8 cellular contexts compared by ENCODE assay signal in the genomic region with DNA sequence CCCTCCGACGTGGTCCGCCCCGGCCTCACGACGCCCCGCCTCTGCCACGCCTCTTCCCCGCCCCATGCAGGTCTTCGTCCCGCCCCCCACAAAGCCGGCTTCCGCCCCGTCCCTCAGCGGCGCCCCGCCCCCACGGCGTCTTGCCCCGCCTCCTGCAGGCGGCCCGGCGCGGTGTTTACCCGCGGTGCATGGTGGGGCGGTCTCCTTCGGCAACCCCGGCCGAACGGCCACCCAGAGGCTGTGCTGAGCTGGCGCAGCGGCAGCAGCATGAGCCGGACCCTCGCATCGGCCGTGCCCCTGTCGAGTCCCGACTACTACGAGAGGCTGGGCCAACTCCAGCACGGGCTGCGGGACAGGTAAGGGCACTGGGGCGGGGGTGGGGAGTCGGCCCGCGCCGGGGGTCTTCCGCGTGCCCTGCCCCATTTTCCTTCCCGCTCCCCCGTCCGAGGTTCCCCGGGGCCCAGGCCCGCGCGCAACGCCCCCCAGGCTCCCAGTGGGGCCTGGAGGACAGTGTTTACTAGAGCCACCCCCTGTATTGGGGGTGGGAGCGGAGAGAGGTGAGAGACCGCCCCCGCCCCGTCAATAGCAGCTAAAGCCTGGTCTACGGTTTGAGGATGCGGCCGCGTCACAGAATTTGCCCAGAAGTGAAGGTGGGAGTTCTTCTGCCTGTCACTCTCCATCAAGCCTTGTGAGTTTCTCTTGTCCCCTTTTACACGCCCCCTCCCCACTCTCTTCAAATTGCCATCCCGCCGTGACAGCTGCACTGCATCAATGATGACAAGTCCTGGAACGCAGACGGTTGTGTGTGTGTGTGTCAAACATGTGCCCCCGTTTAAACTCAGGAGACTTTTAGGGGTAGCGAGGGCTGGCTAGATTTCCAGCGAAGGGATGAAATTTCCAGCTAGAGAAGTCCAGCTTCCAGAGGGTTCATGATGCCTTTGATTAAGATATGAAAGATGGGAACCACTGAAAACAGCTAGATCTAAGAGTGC. TPM values are rescaled to one million over a fixed set of nuclear protein-coding genes. Genes with fewer than 3 reads are reported as not detected.
DNase-seq lines count a peak whose midpoint lies in the region; ATAC-seq and TF ChIP-seq lines count a peak whose summit lies in the region.

A gene with protein sequence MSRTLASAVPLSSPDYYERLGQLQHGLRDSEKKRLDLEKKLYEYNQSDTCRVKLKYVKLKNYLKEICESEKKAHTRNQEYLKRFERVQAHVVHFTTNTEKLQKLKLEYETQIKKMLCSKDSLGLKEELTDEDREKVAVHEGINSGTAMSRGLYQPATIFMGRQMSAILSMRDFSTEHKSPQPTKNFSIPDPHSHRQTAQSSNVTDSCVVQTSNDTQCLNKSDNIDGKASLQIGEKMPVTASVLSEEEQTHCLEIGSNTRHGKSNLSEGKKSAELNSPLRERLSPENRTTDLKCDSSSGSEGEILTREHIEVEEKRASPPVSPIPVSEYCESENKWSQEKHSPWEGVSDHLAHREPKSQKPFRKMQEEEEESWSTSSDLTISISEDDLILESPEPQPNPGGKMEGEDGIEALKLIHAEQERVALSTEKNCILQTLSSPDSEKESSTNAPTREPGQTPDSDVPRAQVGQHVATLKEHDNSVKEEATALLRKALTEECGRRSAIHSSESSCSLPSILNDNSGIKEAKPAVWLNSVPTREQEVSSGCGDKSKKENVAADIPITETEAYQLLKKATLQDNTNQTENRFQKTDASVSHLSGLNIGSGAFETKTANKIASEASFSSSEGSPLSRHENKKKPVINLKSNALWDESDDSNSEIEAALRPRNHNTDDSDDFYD (plus strand): TSS at position 234 of the 992 bp plus-strand sequence. CDS start 34 bp downstream, at position 268.

- H3K27me3 ChIP-seq in IMR-90 (ENCODE audit: control insufficient read depth, insufficient read depth, low read length) (no peaks in the 10 kb centered on the region), mucosa of stomach (ENCODE audit: control insufficient read depth, insufficient read depth, low read length) (no peaks in the 10 kb centered on the region)

- CTCF ChIA-PET in IMR-90 (lab: Yijun Ruan, JAX) (interaction anchor here (1.2 to 1.3 kb wide), 4 partner anchors 11 to 265 kb away, joined by 3 to 5 read pairs (median 4); no protein-coding TSS in a partner anchor), OCI-LY7 (lab: Charles Lee; ENCODE audit: unreplicated experiment) (interaction anchor here (1.0 kb wide), 1 partner anchor 24 kb away, joined by 4 read pairs; no protein-coding TSS in a partner anchor)

- peak within 1 kb of the TSS; percentile 79; the same call in 1 of the 2 replicates for H3K56ac ChIP-seq in IMR-90 (ENCODE audit: extremely low read depth, insufficient read depth, low read length)

- ATAC-seq in GM21528 (IDR thresholded peaks at IDR 0.05; ENCODE audit: low FRiP score, unreplicated experiment) (peak; percentile 97), IMR-90 (ENCODE audit: low read depth) (peak; percentile 99)

- POLR2A ChIA-PET in IMR-90 (lab: Charles Lee; ENCODE audit: unreplicated experiment): no interaction called here
- POLR2A ChIA-PET in OCI-LY7 (lab: Charles Lee): interaction anchor here (0.5 to 1.8 kb wide), 4 partner anchors 8 to 1111 kb away, joined by 3 to 6 read pairs (median 4); no protein-coding TSS in a partner anchor

- H2BK15ac ChIP-seq in IMR-90 (ENCODE audit: low read depth, low read length): no peak within 1 kb of the TSS; the same call in 2 of the 3 replicates

- H2AFZ ChIP-seq in IMR-90 (replicated peaks; ENCODE audit: low read length, poor library complexity) (peak within 1 kb of the TSS; percentile 93), OCI-LY7 (ENCODE audit: low read length) (peak within 1 kb of the TSS; percentile 100)

- in situ Hi-C loops in IMR-90 (cut with MboI; ENCODE audit: low sequenced_read_pairs): no loop called here

- H3K79me1 ChIP-seq in IMR-90 (ENCODE audit: low read depth in 1 of 2, low read length in 2 of 2): peaks cover 7 to 9% of the 10 kb centered on the region in 2 experiments; a peak in 3 of 4 replicates

- H2BK120ac ChIP-seq in IMR-90 (ENCODE audit: low read depth, low read length): peak within 1 kb of the TSS; percentile 44; the same call in 1 of the 2 replicates

- peak; percentile 90 for TF ChIP-seq POLR2A in IMR-90 (IDR thresholded peaks at IDR 0.05; ENCODE audit: low read depth, low read length)

- BruUV-seq in IMR-90 (replicated peaks; lab: Mats Ljungman, UMichigan) (no TSS peak), OCI-LY7 (replicated peaks; lab: Mats Ljungman, UMichigan) (no TSS peak)

- dilution Hi-C loops in IMR-90 (cut with HindIII; ENCODE audit: low sequenced_read_pairs, unreplicated experiment): no loop called here

- TF ChIP-seq CTCF in IMR-90 (conservative IDR thresholded peaks at IDR 0.05; ENCODE audit: low read depth, low read length) (peak; percentile 32; the same call in 1 of the 2 replicates), OCI-LY7 (conservative IDR thresholded peaks at IDR 0.05; ENCODE audit: low read length) (peak; percentile 35)

- H2BK20ac ChIP-seq in IMR-90 (ENCODE audit: low read depth, low read length): no peak within 1 kb of the TSS

- H3K4me1 ChIP-seq in IMR-90 (ENCODE audit: control insufficient read depth, insufficient read depth, low read length): no peaks in the 10 kb centered on the region
- peaks cover 20% of the 10 kb centered on the region for H3K4me1 ChIP-seq in OCI-LY7 (ENCODE audit: insufficient read depth, low read length, poor library complexity, severe bottlenecking)
- peaks cover 7% of the 10 kb centered on the region for H3K4me1 ChIP-seq in mucosa of stomach (ENCODE audit: control insufficient read depth, insufficient read depth, low read length)

- peak within 1 kb of the TSS; percentile 14 for H4K5ac ChIP-seq in IMR-90 (ENCODE audit: low read depth, low read length)

- H4K91ac ChIP-seq in IMR-90 (ENCODE audit: insufficient read depth, low read depth, low read length): no peak within 1 kb of the TSS

- H3K27ac ChIP-seq in IMR-90 (ENCODE audit: insufficient read depth, low read length): peak within 1 kb of the TSS; percentile 65
- H3K27ac ChIP-seq in OCI-LY7 (ENCODE audit: low read depth, low read length, poor library complexity, severe bottlenecking): peak within 1 kb of the TSS; percentile 75
- H3K27ac ChIP-seq in epithelial cell of prostate: peak within 1 kb of the TSS; percentile 6

- no peak within 1 kb of the TSS; the same call in 1 of the 2 replicates for H2AK5ac ChIP-seq in IMR-90 (ENCODE audit: low read depth, low read length)

- peak within 1 kb of the TSS; percentile 73 for H3K9ac ChIP-seq in IMR-90 (ENCODE audit: low read depth, low read length)
- peak within 1 kb of the TSS; percentile 89 for H3K9ac ChIP-seq in mucosa of stomach (ENCODE audit: low read length)

- peak within 1 kb of the TSS; percentile 43 for H2BK5ac ChIP-seq in IMR-90 (ENCODE audit: low read depth, low read length, poor library complexity, severe bottlenecking)

- no peaks in the 10 kb centered on the region; the same call in 1 of the 2 replicates for H3K36me3 ChIP-seq in IMR-90 (ENCODE audit: control insufficient read depth, insufficient read depth, low read length)
- no peaks in the 10 kb centered on the region for H3K36me3 ChIP-seq in OCI-LY7 (ENCODE audit: insufficient read depth, low read length)
- no peaks in the 10 kb centered on the region for H3K36me3 ChIP-seq in mucosa of stomach (ENCODE audit: control insufficient read depth, insufficient read depth, low read length)

- H3K4me2 ChIP-seq in IMR-90 (ENCODE audit: low read depth, low read length): peak within 1 kb of the TSS; percentile 98
- H3K4me2 ChIP-seq in OCI-LY7 (ENCODE audit: low read length): peak within 1 kb of the TSS; percentile 94

- intact Hi-C loops in IMR-90 (cut with micrococcal nuclease) (loop anchor here (2.0 to 10.0 kb wide), 4 partner anchors 56 to 261 kb away; a partner anchor contains a TSS), OCI-LY7 (cut with micrococcal nuclease; ENCODE audit: unreplicated experiment) (loop anchor here (5.0 to 10.0 kb wide), 2 partner anchors 79 to 179 kb away; a partner anchor contains a TSS)

- H3K14ac ChIP-seq in IMR-90 (replicated peaks; ENCODE audit: low read depth, low read length): peak within 1 kb of the TSS; percentile 73

- H3K9me3 ChIP-seq in IMR-90 (ENCODE audit: control insufficient read depth, insufficient read depth, low read length) (no peaks in the 10 kb centered on the region), OCI-LY7 (ENCODE audit: low read length) (no peaks in the 10 kb centered on the region), mucosa of stomach (ENCODE audit: control insufficient read depth, low read length) (no peaks in the 10 kb centered on the region)

- H3K4ac ChIP-seq in IMR-90 (ENCODE audit: low read depth, low read length): peak within 1 kb of the TSS; percentile 52

- H3K18ac ChIP-seq in IMR-90 (ENCODE audit: low read depth, low read length): peak within 1 kb of the TSS; percentile 3; the same call in 1 of the 2 replicates

- peaks cover 17% of the 10 kb centered on the region; the same call in 1 of the 2 replicates for H3K79me2 ChIP-seq in OCI-LY7 (ENCODE audit: insufficient read depth, low read depth, low read length)

- peaks cover 6% of the 10 kb centered on the region for H3K9me1 ChIP-seq in IMR-90 (ENCODE audit: insufficient read depth, low read length)

- 0 out of 2 replicates have a peak, but pooled peaks have one; percentile 18 for TF ChIP-seq RAD21 in IMR-90 (IDR thresholded peaks at IDR 0.05; ENCODE audit: low read length)

- H3K23ac ChIP-seq in IMR-90 (ENCODE audit: low read depth, low read length): peak within 1 kb of the TSS; percentile 77

- no CpG with 5 or more reads among the region's 73 CpGs for WGBS in IMR-90 (ENCODE audit: extremely low coverage in 2 of 2, insufficient read length in 1 of 2), 2 experiments

- no peaks in the 10 kb centered on the region for H4K20me1 ChIP-seq in IMR-90 (ENCODE audit: insufficient read depth, low read length)
- no peaks in the 10 kb centered on the region for H4K20me1 ChIP-seq in OCI-LY7 (ENCODE audit: insufficient read depth, low read length)

- H2AK9ac ChIP-seq in IMR-90 (replicated peaks; ENCODE audit: low read depth, low read length, poor library complexity): peak within 1 kb of the TSS; percentile 75

- H3K4me3 ChIP-seq in IMR-90 (ENCODE audit: insufficient read depth, low read depth, low read length) (peak within 1 kb of the TSS; percentile 65), OCI-LY7 (ENCODE audit: low read depth, low read length, poor library complexity, severe bottlenecking) (peak within 1 kb of the TSS; percentile 100), mucosa of stomach (ENCODE audit: low read length) (peak within 1 kb of the TSS; percentile 81)

- H4K8ac ChIP-seq in IMR-90 (ENCODE audit: low read depth in 2 of 2, low read length in 2 of 2): peak within 1 kb of the TSS; percentile 36 to 70; a peak in 2 of 4 replicates

- DNase-seq in DMS153 (lab: John Stamatoyannopoulos, UW) (peak; percentile 85), IMR-90 (peak; percentile 92), OCI-LY7 (ENCODE audit: low spot score) (peak; percentile 93), activated T-cell treated with anti-CD3 and anti-CD28 coated beads for 4 hours (peak; percentile 97), epithelial cell of prostate (ENCODE audit: low read depth, low spot score) (peak; percentile 66)
- peak; percentile 98 for DNase-seq in stimulated activated CD8-positive, alpha-beta memory T cell treated with anti-CD3 and anti-CD28 coated beads, Interleukin-7, amount 100 ng/mL, for 1 hour (ENCODE audit: low read depth in 2 of 2)

- no peaks in the 10 kb centered on the region for H3K9me2 ChIP-seq in OCI-LY7 (ENCODE audit: insufficient read depth, low read length)

RNA-seq across cellular contexts. Expression of the gene that starts here (rescaled TPM):
- 14.0 and 15.6 TPM in 2 replicates for total RNA-seq in IMR-90 (2012; rRNA removed)
- polyA plus RNA-seq in IMR-90 (2012; rRNA removed): 7.8 and 9.9 TPM in 2 replicates
- polyA plus RNA-seq in IMR-90 (2012; cell fraction: cytosol; rRNA removed): 6.5 and 12.2 TPM in 2 replicates
- polyA plus RNA-seq in IMR-90 (2012; cell fraction: nucleus; rRNA removed; ENCODE audit: low replicate concordance): 21.5 and 38.9 TPM in 2 replicates
- total RNA-seq in OCI-LY7 (2014; rRNA removed; shearing (Covaris generic)): 16.0 and 21.6 TPM in 2 replicates
- total RNA-seq in OCI-LY7 (2022): 23.7 and 34.1 TPM in 2 replicates

Comparison
In these comparisons a context has a peak if more than half of its experiments do, and no peak if none do; other contexts are left out.
1. Peak in every context shown above with its lines: DNase-seq, ATAC-seq, H3K4me3 ChIP-seq and H3K27ac ChIP-seq.
2. H3K27ac ChIP-seq: peak in every context shown above with its lines; median percentile 75 in OCI-LY7; 65 in IMR-90; 6 in epithelial cell of prostate.